1 cellular context compared by ENCODE assay signal in genomic region chr6:166997348-166997747, GRCh38.
A peak's percentile ranks its signal among the peaks of the same experiment; 100 is the strongest.
TF ChIP-seq lines count a peak whose summit lies in the region.

No MANE protein-coding gene starts in this region.

TF ChIP-seq in HepG2, 621 proteins besides CTCF, POLR2A, EP300 and RAD21 (continues in another document):
- 0 out of 2 replicates have a peak, but pooled peaks have one; percentile 31 for TF ChIP-seq NR2F2 (IDR thresholded peaks at IDR 0.05; ENCODE audit: borderline replicate concordance, low read depth)
- TF ChIP-seq CREM (IDR thresholded peaks at IDR 0.05) = no peak
- TF ChIP-seq CREM (CRISPR knock-in tag; IDR thresholded peaks at IDR 0.05) = no peak
- TF ChIP-seq FOXP1 (IDR thresholded peaks at IDR 0.05) = no peak
- peak; percentile 35; the same call in 1 of the 2 replicates for TF ChIP-seq FOXP1 (CRISPR knock-in tag; IDR thresholded peaks at IDR 0.05)
- 0 out of 2 replicates have a peak, but pooled peaks have one; percentile 11 for TF ChIP-seq MED1 (CRISPR knock-in tag; IDR thresholded peaks at IDR 0.05)
- TF ChIP-seq, protein P1, sequence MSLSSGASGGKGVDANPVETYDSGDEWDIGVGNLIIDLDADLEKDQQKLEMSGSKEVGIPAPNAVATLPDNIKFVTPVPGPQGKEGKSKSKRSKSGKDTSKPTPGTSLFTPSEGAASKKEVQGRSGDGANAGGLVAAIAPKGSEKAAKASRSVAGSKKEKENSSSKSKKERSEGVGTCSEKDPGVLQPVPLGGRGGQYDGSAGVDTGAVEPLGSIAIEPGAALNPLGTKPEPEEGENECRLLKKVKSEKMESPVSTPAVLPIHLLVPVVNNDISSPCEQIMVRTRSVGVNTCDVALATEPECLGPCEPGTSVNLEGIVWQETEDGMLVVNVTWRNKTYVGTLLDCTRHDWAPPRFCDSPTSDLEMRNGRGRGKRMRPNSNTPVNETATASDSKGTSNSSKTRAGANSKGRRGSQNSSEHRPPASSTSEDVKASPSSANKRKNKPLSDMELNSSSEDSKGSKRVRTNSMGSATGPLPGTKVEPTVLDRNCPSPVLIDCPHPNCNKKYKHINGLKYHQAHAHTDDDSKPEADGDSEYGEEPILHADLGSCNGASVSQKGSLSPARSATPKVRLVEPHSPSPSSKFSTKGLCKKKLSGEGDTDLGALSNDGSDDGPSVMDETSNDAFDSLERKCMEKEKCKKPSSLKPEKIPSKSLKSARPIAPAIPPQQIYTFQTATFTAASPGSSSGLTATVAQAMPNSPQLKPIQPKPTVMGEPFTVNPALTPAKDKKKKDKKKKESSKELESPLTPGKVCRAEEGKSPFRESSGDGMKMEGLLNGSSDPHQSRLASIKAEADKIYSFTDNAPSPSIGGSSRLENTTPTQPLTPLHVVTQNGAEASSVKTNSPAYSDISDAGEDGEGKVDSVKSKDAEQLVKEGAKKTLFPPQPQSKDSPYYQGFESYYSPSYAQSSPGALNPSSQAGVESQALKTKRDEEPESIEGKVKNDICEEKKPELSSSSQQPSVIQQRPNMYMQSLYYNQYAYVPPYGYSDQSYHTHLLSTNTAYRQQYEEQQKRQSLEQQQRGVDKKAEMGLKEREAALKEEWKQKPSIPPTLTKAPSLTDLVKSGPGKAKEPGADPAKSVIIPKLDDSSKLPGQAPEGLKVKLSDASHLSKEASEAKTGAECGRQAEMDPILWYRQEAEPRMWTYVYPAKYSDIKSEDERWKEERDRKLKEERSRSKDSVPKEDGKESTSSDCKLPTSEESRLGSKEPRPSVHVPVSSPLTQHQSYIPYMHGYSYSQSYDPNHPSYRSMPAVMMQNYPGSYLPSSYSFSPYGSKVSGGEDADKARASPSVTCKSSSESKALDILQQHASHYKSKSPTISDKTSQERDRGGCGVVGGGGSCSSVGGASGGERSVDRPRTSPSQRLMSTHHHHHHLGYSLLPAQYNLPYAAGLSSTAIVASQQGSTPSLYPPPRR (CRISPR knock-in tag; IDR thresholded peaks at IDR 0.05; ENCODE audit: borderline replicate concordance) = no peak
- no peak for TF ChIP-seq ZNF484 (CRISPR knock-in tag; IDR thresholded peaks at IDR 0.05; ENCODE audit: borderline replicate concordance, low read depth)
- TF ChIP-seq PAF1 (CRISPR knock-in tag; IDR thresholded peaks at IDR 0.05) = no peak
- TF ChIP-seq, protein P2, sequence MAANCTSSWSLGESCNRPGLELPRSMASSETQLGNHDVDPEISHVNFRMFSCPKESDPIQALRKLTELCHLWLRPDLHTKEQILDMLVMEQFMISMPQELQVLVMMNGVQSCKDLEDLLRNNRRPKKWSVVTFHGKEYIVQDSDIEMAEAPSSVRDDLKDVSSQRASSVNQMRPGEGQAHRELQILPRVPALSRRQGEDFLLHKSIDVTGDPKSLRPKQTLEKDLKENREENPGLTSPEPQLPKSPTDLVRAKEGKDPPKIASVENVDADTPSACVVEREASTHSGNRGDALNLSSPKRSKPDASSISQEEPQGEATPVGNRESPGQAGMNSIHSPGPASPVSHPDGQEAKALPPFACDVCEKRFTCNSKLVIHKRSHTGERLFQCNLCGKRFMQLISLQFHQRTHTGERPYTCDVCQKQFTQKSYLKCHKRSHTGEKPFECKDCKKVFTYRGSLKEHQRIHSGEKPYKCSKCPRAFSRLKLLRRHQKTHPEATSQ (CRISPR knock-in tag; IDR thresholded peaks at IDR 0.05; ENCODE audit: borderline replicate concordance) = no peak
- TF ChIP-seq, protein P3, sequence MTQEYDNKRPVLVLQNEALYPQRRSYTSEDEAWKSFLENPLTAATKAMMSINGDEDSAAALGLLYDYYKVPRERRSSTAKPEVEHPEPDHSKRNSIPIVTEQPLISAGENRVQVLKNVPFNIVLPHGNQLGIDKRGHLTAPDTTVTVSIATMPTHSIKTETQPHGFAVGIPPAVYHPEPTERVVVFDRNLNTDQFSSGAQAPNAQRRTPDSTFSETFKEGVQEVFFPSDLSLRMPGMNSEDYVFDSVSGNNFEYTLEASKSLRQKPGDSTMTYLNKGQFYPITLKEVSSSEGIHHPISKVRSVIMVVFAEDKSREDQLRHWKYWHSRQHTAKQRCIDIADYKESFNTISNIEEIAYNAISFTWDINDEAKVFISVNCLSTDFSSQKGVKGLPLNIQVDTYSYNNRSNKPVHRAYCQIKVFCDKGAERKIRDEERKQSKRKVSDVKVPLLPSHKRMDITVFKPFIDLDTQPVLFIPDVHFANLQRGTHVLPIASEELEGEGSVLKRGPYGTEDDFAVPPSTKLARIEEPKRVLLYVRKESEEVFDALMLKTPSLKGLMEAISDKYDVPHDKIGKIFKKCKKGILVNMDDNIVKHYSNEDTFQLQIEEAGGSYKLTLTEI (CRISPR knock-in tag; conservative IDR thresholded peaks at IDR 0.05) = no peak
- no peak for TF ChIP-seq AGO2 (optimal IDR thresholded peaks at IDR 0.05; ENCODE audit: low read depth, low read length)
- no peak for TF ChIP-seq GABPA (IDR thresholded peaks at IDR 0.05; ENCODE audit: low read depth, low read length)
- no peak for TF ChIP-seq GABPA (CRISPR knock-in tag; IDR thresholded peaks at IDR 0.05; ENCODE audit: low read depth)
- TF ChIP-seq LCORL (IDR thresholded peaks at IDR 0.05) = no peak
- 0 out of 2 replicates have a peak, but pooled peaks have one; percentile 6 for TF ChIP-seq LCORL (CRISPR knock-in tag; IDR thresholded peaks at IDR 0.05)
- no peak for TF ChIP-seq ZNF616 (CRISPR knock-in tag; IDR thresholded peaks at IDR 0.05; ENCODE audit: low read depth)
- TF ChIP-seq ZNF101 (CRISPR knock-in tag; IDR thresholded peaks at IDR 0.05; ENCODE audit: borderline replicate concordance, low read depth) = no peak
- no peak for TF ChIP-seq CREBL2 (CRISPR knock-in tag; IDR thresholded peaks at IDR 0.05; ENCODE audit: borderline replicate concordance)
- no peak for TF ChIP-seq ZMYM4 (CRISPR knock-in tag; IDR thresholded peaks at IDR 0.05)
- no peak for TF ChIP-seq SOX6 (IDR thresholded peaks at IDR 0.05)
- TF ChIP-seq SOX6 (CRISPR knock-in tag; IDR thresholded peaks at IDR 0.05) = peak; percentile 22; the same call in 1 of the 2 replicates
- no peak for TF ChIP-seq ZZZ3 (CRISPR knock-in tag; IDR thresholded peaks at IDR 0.05; ENCODE audit: borderline replicate concordance)
- TF ChIP-seq, protein P4, sequence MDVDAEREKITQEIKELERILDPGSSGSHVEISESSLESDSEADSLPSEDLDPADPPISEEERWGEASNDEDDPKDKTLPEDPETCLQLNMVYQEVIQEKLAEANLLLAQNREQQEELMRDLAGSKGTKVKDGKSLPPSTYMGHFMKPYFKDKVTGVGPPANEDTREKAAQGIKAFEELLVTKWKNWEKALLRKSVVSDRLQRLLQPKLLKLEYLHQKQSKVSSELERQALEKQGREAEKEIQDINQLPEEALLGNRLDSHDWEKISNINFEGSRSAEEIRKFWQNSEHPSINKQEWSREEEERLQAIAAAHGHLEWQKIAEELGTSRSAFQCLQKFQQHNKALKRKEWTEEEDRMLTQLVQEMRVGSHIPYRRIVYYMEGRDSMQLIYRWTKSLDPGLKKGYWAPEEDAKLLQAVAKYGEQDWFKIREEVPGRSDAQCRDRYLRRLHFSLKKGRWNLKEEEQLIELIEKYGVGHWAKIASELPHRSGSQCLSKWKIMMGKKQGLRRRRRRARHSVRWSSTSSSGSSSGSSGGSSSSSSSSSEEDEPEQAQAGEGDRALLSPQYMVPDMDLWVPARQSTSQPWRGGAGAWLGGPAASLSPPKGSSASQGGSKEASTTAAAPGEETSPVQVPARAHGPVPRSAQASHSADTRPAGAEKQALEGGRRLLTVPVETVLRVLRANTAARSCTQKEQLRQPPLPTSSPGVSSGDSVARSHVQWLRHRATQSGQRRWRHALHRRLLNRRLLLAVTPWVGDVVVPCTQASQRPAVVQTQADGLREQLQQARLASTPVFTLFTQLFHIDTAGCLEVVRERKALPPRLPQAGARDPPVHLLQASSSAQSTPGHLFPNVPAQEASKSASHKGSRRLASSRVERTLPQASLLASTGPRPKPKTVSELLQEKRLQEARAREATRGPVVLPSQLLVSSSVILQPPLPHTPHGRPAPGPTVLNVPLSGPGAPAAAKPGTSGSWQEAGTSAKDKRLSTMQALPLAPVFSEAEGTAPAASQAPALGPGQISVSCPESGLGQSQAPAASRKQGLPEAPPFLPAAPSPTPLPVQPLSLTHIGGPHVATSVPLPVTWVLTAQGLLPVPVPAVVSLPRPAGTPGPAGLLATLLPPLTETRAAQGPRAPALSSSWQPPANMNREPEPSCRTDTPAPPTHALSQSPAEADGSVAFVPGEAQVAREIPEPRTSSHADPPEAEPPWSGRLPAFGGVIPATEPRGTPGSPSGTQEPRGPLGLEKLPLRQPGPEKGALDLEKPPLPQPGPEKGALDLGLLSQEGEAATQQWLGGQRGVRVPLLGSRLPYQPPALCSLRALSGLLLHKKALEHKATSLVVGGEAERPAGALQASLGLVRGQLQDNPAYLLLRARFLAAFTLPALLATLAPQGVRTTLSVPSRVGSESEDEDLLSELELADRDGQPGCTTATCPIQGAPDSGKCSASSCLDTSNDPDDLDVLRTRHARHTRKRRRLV (CRISPR knock-in tag; IDR thresholded peaks at IDR 0.05) = no peak
- TF ChIP-seq SKI (IDR thresholded peaks at IDR 0.05; ENCODE audit: partially characterized antibody) = no peak
- TF ChIP-seq ATF7 (IDR thresholded peaks at IDR 0.05) = no peak
- TF ChIP-seq ATF7 (CRISPR knock-in tag; IDR thresholded peaks at IDR 0.05) = no peak
- TF ChIP-seq ZNF234 (CRISPR knock-in tag; conservative IDR thresholded peaks at IDR 0.05) = no peak
- TF ChIP-seq RXRA (CRISPR knock-in tag; IDR thresholded peaks at IDR 0.05) = no peak
- TF ChIP-seq SMAD1 (CRISPR knock-in tag; IDR thresholded peaks at IDR 0.05; ENCODE audit: borderline replicate concordance, low read depth) = no peak
- no peak for TF ChIP-seq ZNF530 (CRISPR knock-in tag; IDR thresholded peaks at IDR 0.05; ENCODE audit: low read depth)
- TF ChIP-seq, protein P5, sequence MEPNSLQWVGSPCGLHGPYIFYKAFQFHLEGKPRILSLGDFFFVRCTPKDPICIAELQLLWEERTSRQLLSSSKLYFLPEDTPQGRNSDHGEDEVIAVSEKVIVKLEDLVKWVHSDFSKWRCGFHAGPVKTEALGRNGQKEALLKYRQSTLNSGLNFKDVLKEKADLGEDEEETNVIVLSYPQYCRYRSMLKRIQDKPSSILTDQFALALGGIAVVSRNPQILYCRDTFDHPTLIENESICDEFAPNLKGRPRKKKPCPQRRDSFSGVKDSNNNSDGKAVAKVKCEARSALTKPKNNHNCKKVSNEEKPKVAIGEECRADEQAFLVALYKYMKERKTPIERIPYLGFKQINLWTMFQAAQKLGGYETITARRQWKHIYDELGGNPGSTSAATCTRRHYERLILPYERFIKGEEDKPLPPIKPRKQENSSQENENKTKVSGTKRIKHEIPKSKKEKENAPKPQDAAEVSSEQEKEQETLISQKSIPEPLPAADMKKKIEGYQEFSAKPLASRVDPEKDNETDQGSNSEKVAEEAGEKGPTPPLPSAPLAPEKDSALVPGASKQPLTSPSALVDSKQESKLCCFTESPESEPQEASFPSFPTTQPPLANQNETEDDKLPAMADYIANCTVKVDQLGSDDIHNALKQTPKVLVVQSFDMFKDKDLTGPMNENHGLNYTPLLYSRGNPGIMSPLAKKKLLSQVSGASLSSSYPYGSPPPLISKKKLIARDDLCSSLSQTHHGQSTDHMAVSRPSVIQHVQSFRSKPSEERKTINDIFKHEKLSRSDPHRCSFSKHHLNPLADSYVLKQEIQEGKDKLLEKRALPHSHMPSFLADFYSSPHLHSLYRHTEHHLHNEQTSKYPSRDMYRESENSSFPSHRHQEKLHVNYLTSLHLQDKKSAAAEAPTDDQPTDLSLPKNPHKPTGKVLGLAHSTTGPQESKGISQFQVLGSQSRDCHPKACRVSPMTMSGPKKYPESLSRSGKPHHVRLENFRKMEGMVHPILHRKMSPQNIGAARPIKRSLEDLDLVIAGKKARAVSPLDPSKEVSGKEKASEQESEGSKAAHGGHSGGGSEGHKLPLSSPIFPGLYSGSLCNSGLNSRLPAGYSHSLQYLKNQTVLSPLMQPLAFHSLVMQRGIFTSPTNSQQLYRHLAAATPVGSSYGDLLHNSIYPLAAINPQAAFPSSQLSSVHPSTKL (CRISPR knock-in tag; IDR thresholded peaks at IDR 0.05) = no peak
- no peak for TF ChIP-seq ZNF652 (CRISPR knock-in tag; IDR thresholded peaks at IDR 0.05; ENCODE audit: borderline replicate concordance, low read depth)
- no peak for TF ChIP-seq ZNF12 (CRISPR knock-in tag; IDR thresholded peaks at IDR 0.05)
- TF ChIP-seq TBP (CRISPR knock-in tag; IDR thresholded peaks at IDR 0.05) = no peak
- TF ChIP-seq ZNF552 (CRISPR knock-in tag; IDR thresholded peaks at IDR 0.05; ENCODE audit: borderline replicate concordance) = no peak
- TF ChIP-seq SOX5 (CRISPR knock-in tag; IDR thresholded peaks at IDR 0.05; ENCODE audit: borderline replicate concordance) = peak; percentile 40; the same call in 1 of the 2 replicates
- TF ChIP-seq HCFC1 (IDR thresholded peaks at IDR 0.05; ENCODE audit: low read depth, low read length) = no peak
- no peak for TF ChIP-seq MBD4 (IDR thresholded peaks at IDR 0.05; ENCODE audit: borderline replicate concordance, low read length)
- TF ChIP-seq, protein P6, sequence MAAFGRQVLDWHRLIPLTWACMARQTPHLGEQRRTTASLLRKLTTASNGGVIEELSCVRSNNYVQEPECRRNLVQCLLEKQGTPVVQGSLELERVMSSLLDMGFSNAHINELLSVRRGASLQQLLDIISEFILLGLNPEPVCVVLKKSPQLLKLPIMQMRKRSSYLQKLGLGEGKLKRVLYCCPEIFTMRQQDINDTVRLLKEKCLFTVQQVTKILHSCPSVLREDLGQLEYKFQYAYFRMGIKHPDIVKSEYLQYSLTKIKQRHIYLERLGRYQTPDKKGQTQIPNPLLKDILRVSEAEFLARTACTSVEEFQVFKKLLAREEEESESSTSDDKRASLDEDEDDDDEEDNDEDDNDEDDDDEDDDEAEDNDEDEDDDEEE (CRISPR knock-in tag; IDR thresholded peaks at IDR 0.05) = 0 out of 2 replicates have a peak, but pooled peaks have one; percentile 10
- no peak for TF ChIP-seq TGIF2 (CRISPR knock-in tag; IDR thresholded peaks at IDR 0.05)
- TF ChIP-seq, protein P7, sequence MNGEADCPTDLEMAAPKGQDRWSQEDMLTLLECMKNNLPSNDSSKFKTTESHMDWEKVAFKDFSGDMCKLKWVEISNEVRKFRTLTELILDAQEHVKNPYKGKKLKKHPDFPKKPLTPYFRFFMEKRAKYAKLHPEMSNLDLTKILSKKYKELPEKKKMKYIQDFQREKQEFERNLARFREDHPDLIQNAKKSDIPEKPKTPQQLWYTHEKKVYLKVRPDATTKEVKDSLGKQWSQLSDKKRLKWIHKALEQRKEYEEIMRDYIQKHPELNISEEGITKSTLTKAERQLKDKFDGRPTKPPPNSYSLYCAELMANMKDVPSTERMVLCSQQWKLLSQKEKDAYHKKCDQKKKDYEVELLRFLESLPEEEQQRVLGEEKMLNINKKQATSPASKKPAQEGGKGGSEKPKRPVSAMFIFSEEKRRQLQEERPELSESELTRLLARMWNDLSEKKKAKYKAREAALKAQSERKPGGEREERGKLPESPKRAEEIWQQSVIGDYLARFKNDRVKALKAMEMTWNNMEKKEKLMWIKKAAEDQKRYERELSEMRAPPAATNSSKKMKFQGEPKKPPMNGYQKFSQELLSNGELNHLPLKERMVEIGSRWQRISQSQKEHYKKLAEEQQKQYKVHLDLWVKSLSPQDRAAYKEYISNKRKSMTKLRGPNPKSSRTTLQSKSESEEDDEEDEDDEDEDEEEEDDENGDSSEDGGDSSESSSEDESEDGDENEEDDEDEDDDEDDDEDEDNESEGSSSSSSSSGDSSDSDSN (CRISPR knock-in tag; IDR thresholded peaks at IDR 0.05) = no peak
- no peak for TF ChIP-seq NFYC (CRISPR knock-in tag; IDR thresholded peaks at IDR 0.05)
- TF ChIP-seq ZNF253 (CRISPR knock-in tag; IDR thresholded peaks at IDR 0.05; ENCODE audit: borderline replicate concordance) = no peak
- TF ChIP-seq KMT2B (CRISPR knock-in tag; IDR thresholded peaks at IDR 0.05) = no peak
